ENCODE assay signal across 27 cellular contexts in genomic region chr12:115176741-115177400, GRCh38.
DNase-seq lines count a peak whose midpoint lies in the region; ATAC-seq, FAIRE-seq and TF ChIP-seq lines count a peak whose summit lies in the region.
"Had no signal": no experiment of that assay in that cellular context is flagged by ENCODE, and none has a peak within 500 bp of the region (broad histone marks: within the 10 kb centered on the region; RNA-seq: fewer than 3 reads in every experiment).

No MANE protein-coding gene starts in this region.

- H3K36me3 ChIP-seq in K562 (ENCODE audit: control insufficient read depth, insufficient read depth, low read length): no peaks in the 10 kb centered on the region
- H3K36me3 ChIP-seq: BLaER1 treated with 17β-estradiol and CSF1 and Interleukin-3, amounts not matched to agents 10 nM and 100 nM had no signal

- H2AFZ ChIP-seq in K562 (ENCODE audit: low read depth, low read length): no peak overlapping the region

- no peak for FAIRE-seq in K562 (lab: Jason Lieb, UNC)
- FAIRE-seq: GM18507, GM19239 had no signal

- H3K4me3 ChIP-seq in K562: no peak overlapping the region
- H3K4me3 ChIP-seq: BLaER1 treated with 17β-estradiol and CSF1 and Interleukin-3, amounts not matched to agents 10 nM and 100 nM; SK-N-MC had no signal

- BruUV-seq in K562 (replicated peaks; lab: Mats Ljungman, UMichigan): no TSS peak

- H3K36me3 Mint-ChIP-seq in nephron (ENCODE audit: low read depth): no peaks in the 10 kb centered on the region
- no peaks in the 10 kb centered on the region for H3K36me3 Mint-ChIP-seq in activated T-cell treated with anti-CD3 and anti-CD28 coated beads, Interleukin-2, amount 50 U/mL, for 72 hours (ENCODE audit: insufficient read depth in 2 of 2)
- H3K36me3 Mint-ChIP-seq in osteocyte (ENCODE audit: unreplicated experiment): no peaks in the 10 kb centered on the region
- H3K36me3 Mint-ChIP-seq: CD4-positive, alpha-beta memory T cell had no signal

- TF ChIP-seq EP300 in K562 (IDR thresholded peaks at IDR 0.05; ENCODE audit: low read length): no peak

- H3K27ac Mint-ChIP-seq in nephron: peak overlapping the region; percentile 1 to 30 (median 13)
- no peak overlapping the region for H3K27ac Mint-ChIP-seq in activated T-cell treated with anti-CD3 and anti-CD28 coated beads, Interleukin-2, amount 50 U/mL, for 72 hours
- no peak overlapping the region for H3K27ac Mint-ChIP-seq in osteocyte (ENCODE audit: unreplicated experiment)
- H3K27ac Mint-ChIP-seq: CD4-positive, alpha-beta memory T cell had no signal

- peak; percentile 8 for DNase-seq in NCI-H1105 treated with DMSO at 0.1 percent for 48 hours (lab: John Stamatoyannopoulos, UW)
- DNase-seq in NCI-H1105 (lab: John Stamatoyannopoulos, UW): no peak
- peak; percentile 22 for DNase-seq in M059J (ENCODE audit: low read depth)
- DNase-seq in K562 (ENCODE audit: extremely low read depth in 1 of 4, low spot score in 3 of 4): no peak
- DNase-seq in activated T-cell treated with anti-CD3 and anti-CD28 coated beads, Interleukin-2, amount 50 U/mL, for 72 hours: no peak
- DNase-seq in osteocyte (ENCODE audit: extremely low spot score, unreplicated experiment): no peak
- DNase-seq: Caco-2; CD4-positive, alpha-beta memory T cell; DMS 273 treated with DMSO at 0.1 percent for 48 hours; GDM1; GOT3; HCEC 1CT; Kasumi-1; MM.1S; NCI-H1048; NCI-H146; NCI-H2081; NCI-H446 treated with DMSO at 0.1 percent for 48 hours; NCI-H526 treated with DMSO at 0.1 percent for 48 hours; Right ventricle myocardium superior had no signal

- POLR2A ChIA-PET in K562 (lab: Yijun Ruan, JAX): interaction anchor here (0.9 kb wide), 1 partner anchor 8 kb away, joined by 3 read pairs; no protein-coding TSS in a partner anchor

- TF ChIP-seq CTCF in K562 (IDR thresholded peaks at IDR 0.05 in 2 of 3, conservative IDR thresholded peaks at IDR 0.05 in 1 of 3; ENCODE audit: insufficient read depth in 2 of 3, low read depth in 1 of 3, low read length in 3 of 3): no peak
- TF ChIP-seq CTCF in nephron (IDR thresholded peaks at IDR 0.05; ENCODE audit: unreplicated experiment in 3 of 3): no peak
- no peak for TF ChIP-seq CTCF in osteocyte (IDR thresholded peaks at IDR 0.05)

- TF ChIP-seq RAD21 in K562 (CRISPR knock-in tag; conservative IDR thresholded peaks at IDR 0.05 in 1 of 2, IDR thresholded peaks at IDR 0.05 in 1 of 2): no peak

- no peak overlapping the region for H3K9ac ChIP-seq in K562 (ENCODE audit: insufficient read depth in 1 of 2, low read depth in 2 of 2, low read length in 2 of 2)
- H3K9ac ChIP-seq: BLaER1 treated with 17β-estradiol and CSF1 and Interleukin-3, amounts not matched to agents 10 nM and 100 nM had no signal

- H3K79me2 ChIP-seq in K562 (ENCODE audit: control insufficient read depth, insufficient read depth, low read length): no peaks in the 10 kb centered on the region

- H3K27ac ChIP-seq in K562 (ENCODE audit: extremely low read depth, low read depth, low read length): no peak overlapping the region
- H3K27ac ChIP-seq: 22Rv1; BLaER1 treated with 17β-estradiol and CSF1 and Interleukin-3, amounts not matched to agents 10 nM and 100 nM; SK-N-MC had no signal

- no peaks in the 10 kb centered on the region for H3K9me3 ChIP-seq in K562 (replicated peaks; ENCODE audit: control insufficient read depth, insufficient read depth, low read depth, low read length)
- H3K9me3 ChIP-seq: BLaER1 treated with 17β-estradiol and CSF1 and Interleukin-3, amounts not matched to agents 10 nM and 100 nM; Caco-2 had no signal

- no peaks in the 10 kb centered on the region for H3K4me1 ChIP-seq in K562 (replicated peaks in 1 of 2; ENCODE audit: control insufficient read depth in 2 of 2, insufficient read depth in 2 of 2, low read length in 2 of 2)
- H3K4me1 ChIP-seq: BLaER1 treated with 17β-estradiol and CSF1 and Interleukin-3, amounts not matched to agents 10 nM and 100 nM; Caco-2 had no signal

- no peak for TF ChIP-seq POLR2A in K562 (conservative IDR thresholded peaks at IDR 0.05)

- 0% methylated on average over 3 of the region's 3 CpGs for WGBS in K562 (ENCODE audit: insufficient coverage, low coverage, missing lambda C conversion rate)

- H3K27me3 Mint-ChIP-seq in nephron (ENCODE audit: low read depth) (no peaks in the 10 kb centered on the region), osteocyte (ENCODE audit: unreplicated experiment) (no peaks in the 10 kb centered on the region)
- H3K27me3 Mint-ChIP-seq in activated T-cell treated with anti-CD3 and anti-CD28 coated beads, Interleukin-2, amount 50 U/mL, for 72 hours (ENCODE audit: low read depth): no peaks in the 10 kb centered on the region
- H3K27me3 Mint-ChIP-seq: CD4-positive, alpha-beta memory T cell had no signal

- H3K9me3 Mint-ChIP-seq in nephron (no peaks in the 10 kb centered on the region), osteocyte (ENCODE audit: unreplicated experiment) (no peaks in the 10 kb centered on the region)
- peaks cover 0 to 4% of the 10 kb centered on the region in 2 donors for H3K9me3 Mint-ChIP-seq in activated T-cell treated with anti-CD3 and anti-CD28 coated beads, Interleukin-2, amount 50 U/mL, for 72 hours

- H4K20me1 ChIP-seq in K562 (replicated peaks; ENCODE audit: control insufficient read depth, insufficient read depth, low read length): no peaks in the 10 kb centered on the region
- H4K20me1 ChIP-seq: BLaER1 treated with 17β-estradiol and CSF1 and Interleukin-3, amounts not matched to agents 10 nM and 100 nM had no signal

- intact Hi-C loops in K562 (cut with micrococcal nuclease): no loop called here

- H3K4me1 Mint-ChIP-seq in nephron (peaks cover 40% of the 10 kb centered on the region), osteocyte (ENCODE audit: unreplicated experiment) (no peaks in the 10 kb centered on the region)
- no peaks in the 10 kb centered on the region for H3K4me1 Mint-ChIP-seq in activated T-cell treated with anti-CD3 and anti-CD28 coated beads, Interleukin-2, amount 50 U/mL, for 72 hours (ENCODE audit: low read depth)
- H3K4me1 Mint-ChIP-seq: CD4-positive, alpha-beta memory T cell had no signal

- CTCF ChIA-PET in K562 (lab: Yijun Ruan, JAX; ENCODE audit: low intra/inter-chr PET ratio): no interaction called here

- H3K4me3 Mint-ChIP-seq in nephron (no peak overlapping the region), osteocyte (ENCODE audit: unreplicated experiment) (no peak overlapping the region)
- H3K4me3 Mint-ChIP-seq in activated T-cell treated with anti-CD3 and anti-CD28 coated beads, Interleukin-2, amount 50 U/mL, for 72 hours: no peak overlapping the region
- H3K4me3 Mint-ChIP-seq: CD4-positive, alpha-beta memory T cell had no signal

- H3K27me3 ChIP-seq in K562 (ENCODE audit: control insufficient read depth in 2 of 2, insufficient read depth in 2 of 2, low read length in 2 of 2): peaks cover 2 to 7% of the 10 kb centered on the region in 2 experiments; a peak in 3 of 5 replicates
- H3K27me3 ChIP-seq: BLaER1 treated with 17β-estradiol and CSF1 and Interleukin-3, amounts not matched to agents 10 nM and 100 nM had no signal

- ATAC-seq in K562 (no peak), HG03457 (IDR thresholded peaks at IDR 0.05; ENCODE audit: unreplicated experiment) (no peak)
- no peak for ATAC-seq in activated T-cell treated with anti-CD3 and anti-CD28 coated beads, Interleukin-2, amount 50 U/mL, for 72 hours (replicated peaks in 1 of 2)

- in situ Hi-C loops in K562 (cut with MboI): no loop called here

- H3K4me2 ChIP-seq in K562 (ENCODE audit: insufficient read depth, low read length): no peak overlapping the region
- H3K4me2 ChIP-seq: BLaER1 treated with 17β-estradiol and CSF1 and Interleukin-3, amounts not matched to agents 10 nM and 100 nM had no signal

- H3K9me1 ChIP-seq in K562 (ENCODE audit: control insufficient read depth, insufficient read depth, low read length): no peaks in the 10 kb centered on the region

TF ChIP-seq in K562, 482 proteins besides CTCF, POLR2A, EP300 and RAD21:
- TF ChIP-seq BRD4 (IDR thresholded peaks at IDR 0.05) (no peak), ZBTB17 (CRISPR knock-in tag; IDR thresholded peaks at IDR 0.05) (peak; percentile 92)

Comparison
In these comparisons a context has a peak if more than half of its experiments do, and no peak if none do; other contexts are left out.
1. DNase-seq: peak in NCI-H1105 treated with DMSO at 0.1 percent for 48 hours (single experiment) and M059J (single experiment); none in NCI-H1105 (single experiment), K562 (0 of 4), activated T-cell treated with anti-CD3 and anti-CD28 coated beads, Interleukin-2, amount 50 U/mL, for 72 hours (0 of 2) and osteocyte (single experiment).
2. H3K27ac Mint-ChIP-seq: peak in nephron (3 of 3); none in activated T-cell treated with anti-CD3 and anti-CD28 coated beads, Interleukin-2, amount 50 U/mL, for 72 hours (single experiment) and osteocyte (single experiment).